In the genomic region with DNA sequence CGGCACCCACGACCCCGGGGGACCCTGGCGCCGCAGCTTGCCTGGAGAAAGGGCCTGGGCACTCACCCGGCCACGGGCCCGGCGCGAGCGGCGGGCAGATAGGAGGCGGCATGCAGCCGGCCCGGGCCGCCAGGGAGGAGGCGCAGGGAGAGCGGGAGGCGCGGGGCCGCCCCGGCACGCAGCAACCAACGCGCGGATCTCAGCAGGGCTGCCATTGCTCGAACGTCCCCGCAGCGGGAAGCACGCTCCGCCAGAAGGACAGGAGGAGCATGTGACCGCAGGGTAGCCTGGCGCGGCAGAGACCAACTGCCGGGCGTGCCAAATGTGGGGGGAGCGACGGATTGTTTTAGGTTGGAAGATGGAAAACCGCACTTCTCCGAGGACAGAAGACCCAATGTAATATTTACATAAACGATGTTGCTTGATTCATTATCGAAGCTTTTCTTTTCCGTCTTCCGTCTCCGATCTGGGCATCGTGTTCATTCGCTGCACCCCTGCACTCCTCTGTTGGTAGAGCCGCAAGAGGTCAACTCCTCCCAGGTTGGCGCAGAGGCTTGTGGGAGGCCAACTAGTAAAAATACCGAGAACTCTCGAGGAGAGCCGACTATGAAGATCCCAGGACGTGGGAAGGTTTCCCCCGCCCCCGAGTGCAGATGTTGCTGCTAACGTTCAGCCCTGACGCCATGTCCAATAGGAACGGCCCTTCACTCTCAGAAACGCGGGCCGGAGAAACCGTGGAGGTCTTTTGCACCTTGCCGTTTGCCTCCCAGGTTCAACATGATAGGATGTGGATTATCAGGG, we compare ENCODE assay signal across 8 cellular contexts.
A peak's percentile ranks its signal among the peaks of the same experiment; 100 is the strongest.
DNase-seq lines count a peak whose midpoint lies in the region; ATAC-seq and FAIRE-seq lines count a peak whose summit lies in the region.

A gene (minus strand): TSS at position 257 of the 801 bp plus-strand sequence. CDS start 42 bp downstream, at position 215.

- DNase-seq in COLO668 (lab: John Stamatoyannopoulos, UW; ENCODE audit: unreplicated experiment) (peak; percentile 91), HTR-8/SVneo (ENCODE audit: insufficient read length, low spot score) (peak; percentile 98), NOMO-1 treated with dmso at 0.1 percent for 144 hours (lab: John Stamatoyannopoulos, UW; ENCODE audit: unreplicated experiment) (peak; percentile 93), medulla oblongata (ENCODE audit: extremely low spot score) (peak; percentile 97)
- peak; percentile 57 to 71 (median 71) for DNase-seq in activated CD8-positive, alpha-beta memory T cell treated with anti-CD3 and anti-CD28 coated beads for 48 hours (ENCODE audit: low read depth in 2 of 3, low spot score in 2 of 3)
- DNase-seq in effector memory CD8-positive, alpha-beta T cell, result peak; percentile 82 to 87 (median 86)
- DNase-seq in stimulated activated CD8-positive, alpha-beta memory T cell treated with anti-CD3 and anti-CD28 coated beads, Interleukin-12 subunit alpha, Interleukin-12 subunit beta, amount 100 ng/mL, for 1 hour (ENCODE audit: low read depth), result peak; percentile 79

- peak within 1 kb of the TSS; percentile 87 to 99 for H3K27ac Mint-ChIP-seq in effector memory CD8-positive, alpha-beta T cell

- H3K4me3 Mint-ChIP-seq in effector memory CD8-positive, alpha-beta T cell, result peak within 1 kb of the TSS; percentile 76 to 92

- H3K4me1 Mint-ChIP-seq in effector memory CD8-positive, alpha-beta T cell (ENCODE audit: low read depth in 2 of 2), result peaks cover 37 to 38% of the 10 kb centered on the region in 2 donors

- no peaks in the 10 kb centered on the region for H3K27me3 Mint-ChIP-seq in effector memory CD8-positive, alpha-beta T cell

- H3K9me3 Mint-ChIP-seq in effector memory CD8-positive, alpha-beta T cell, result no peaks in the 10 kb centered on the region

- FAIRE-seq in HTR-8/SVneo (lab: Jason Lieb, UNC), result peak; percentile 85

- H3K36me3 Mint-ChIP-seq in effector memory CD8-positive, alpha-beta T cell (ENCODE audit: insufficient read depth), result peaks cover 12% of the 10 kb centered on the region

- ATAC-seq in GM21360 (IDR thresholded peaks at IDR 0.05; ENCODE audit: unreplicated experiment), result peak; percentile 92
- ATAC-seq in effector memory CD8-positive, alpha-beta T cell (replicated peaks), result peak; percentile 93

Comparison
In these comparisons a context has a peak if more than half of its experiments do, and no peak if none do; other contexts are left out.
1. Peak in every context shown above with its lines: DNase-seq and ATAC-seq.